In genomic region chr1:8127201-8127641, GRCh38 we compare ENCODE assay signal across 14 cellular contexts.
DNase-seq lines count a peak whose midpoint lies in the region; ATAC-seq and TF ChIP-seq lines count a peak whose summit lies in the region.
"Had no signal": no experiment of that assay in that cellular context is flagged by ENCODE, and none has a peak within 500 bp of the region (broad histone marks: within the 10 kb centered on the region; RNA-seq: fewer than 3 reads in every experiment).

No MANE protein-coding gene starts in this region.

- POLR2A ChIA-PET in WTC11 (lab: Charles Lee), result no interaction called here

- no peak overlapping the region for H2AFZ ChIP-seq in trophoblast cell (ENCODE audit: insufficient read depth, low read length, poor library complexity)

- H2BK12ac ChIP-seq in trophoblast cell (ENCODE audit: low read length), result peak overlapping the region; percentile 20

- no CpG with 5 or more reads among the region's 3 CpGs for WGBS in trophoblast cell (ENCODE audit: extremely low coverage, insufficient coverage, insufficient read length)

- no peak overlapping the region for H3K27ac Mint-ChIP-seq in WTC11

- H4K12ac ChIP-seq in trophoblast cell (ENCODE audit: low read depth, low read length), result no peak overlapping the region

- no peaks in the 10 kb centered on the region for H3K36me3 ChIP-seq in left ventricle myocardium inferior
- H3K36me3 ChIP-seq in trophoblast cell (ENCODE audit: control insufficient read depth in 1 of 2, insufficient read depth in 2 of 2, low read length in 2 of 2), result no peaks in the 10 kb centered on the region
- H3K36me3 ChIP-seq: heart left ventricle, suprapubic skin had no signal

- H3K9me3 Mint-ChIP-seq in WTC11, result peaks cover 34% of the 10 kb centered on the region

- DNase-seq in left ventricle myocardium superior, result no peak
- DNase-seq in left ventricle myocardium inferior, result no peak
- DNase-seq in fibroblast of mammary gland (ENCODE audit: low read depth), result peak; percentile 57
- peak; percentile 47 to 67 for DNase-seq in trophoblast cell
- no peak for DNase-seq in iPS-NIHi7 (ENCODE audit: extremely low spot score)
- DNase-seq in WTC11 (ENCODE audit: low spot score), result no peak
- DNase-seq: activated CD8-positive, alpha-beta memory T cell treated with anti-CD3 and anti-CD28 coated beads, Interleukin-2, amount 50 U/mL, for 48 hours; heart left ventricle; NCI-H1105; NCI-H446 treated with DMSO at 0.1 percent for 48 hours; SHP77 treated with DMSO at 0.1 percent for 48 hours had no signal

- H3K9me3 ChIP-seq in left ventricle myocardium inferior (replicated peaks) (peaks cover 10% of the 10 kb centered on the region), trophoblast cell (ENCODE audit: insufficient read depth, low read depth, low read length) (peaks cover 10% of the 10 kb centered on the region)
- H3K9me3 ChIP-seq: suprapubic skin had no signal

- no peaks in the 10 kb centered on the region for H3K4me1 ChIP-seq in left ventricle myocardium inferior
- peaks cover 16 to 18% of the 10 kb centered on the region in 2 experiments for H3K4me1 ChIP-seq in trophoblast cell (ENCODE audit: control insufficient read depth in 1 of 2, insufficient read depth in 2 of 2, low read length in 2 of 2)
- H3K4me1 ChIP-seq: suprapubic skin had no signal

- no peak overlapping the region for H3K9ac ChIP-seq in trophoblast cell (ENCODE audit: low read length)

- H3K4me3 ChIP-seq in left ventricle myocardium inferior (no peak overlapping the region), fibroblast of mammary gland (ENCODE audit: control insufficient read depth, low read depth, low read length) (no peak overlapping the region), trophoblast cell (ENCODE audit: low read depth, low read length) (no peak overlapping the region)
- H3K4me3 ChIP-seq: heart left ventricle, suprapubic skin had no signal

- no peak overlapping the region for H2BK5ac ChIP-seq in trophoblast cell (ENCODE audit: low read depth, low read length, poor library complexity)

- no peak overlapping the region for H2BK120ac ChIP-seq in trophoblast cell (ENCODE audit: insufficient read depth, low read length, poor library complexity)

- no peak overlapping the region for H3K27ac ChIP-seq in left ventricle myocardium inferior (replicated peaks)
- H3K27ac ChIP-seq in trophoblast cell (ENCODE audit: low read depth, low read length), result peak overlapping the region; percentile 24
- H3K27ac ChIP-seq: suprapubic skin had no signal

- H4K8ac ChIP-seq in trophoblast cell (ENCODE audit: low read depth, low read length), result no peak overlapping the region

- no peak overlapping the region for H3K23ac ChIP-seq in trophoblast cell (ENCODE audit: low read length)

- H2AK5ac ChIP-seq in trophoblast cell (ENCODE audit: low read length), result no peak overlapping the region

- H4K91ac ChIP-seq in trophoblast cell (ENCODE audit: low read depth, low read length), result no peak overlapping the region

- H3K36me3 Mint-ChIP-seq in WTC11, result peaks cover 32% of the 10 kb centered on the region

- no peak overlapping the region for H3K4ac ChIP-seq in trophoblast cell (ENCODE audit: low read depth, low read length)

- peaks cover 2% of the 10 kb centered on the region for H3K4me1 Mint-ChIP-seq in WTC11

- H3K4me2 ChIP-seq in trophoblast cell (ENCODE audit: low read length), result no peak overlapping the region

- H3K27me3 ChIP-seq in left ventricle myocardium inferior (ENCODE audit: low read depth), result no peaks in the 10 kb centered on the region
- no peaks in the 10 kb centered on the region for H3K27me3 ChIP-seq in trophoblast cell (ENCODE audit: insufficient read depth, low read length)
- H3K27me3 ChIP-seq: heart left ventricle, suprapubic skin had no signal

- H3K18ac ChIP-seq in trophoblast cell (ENCODE audit: low read length), result no peak overlapping the region

- no peak overlapping the region for H3K4me3 Mint-ChIP-seq in WTC11

- ATAC-seq in left ventricle myocardium superior (peak; percentile 30), GM18867 (IDR thresholded peaks at IDR 0.05; ENCODE audit: unreplicated experiment) (no peak), GM19463 (IDR thresholded peaks at IDR 0.05; ENCODE audit: unreplicated experiment) (no peak), WTC11 (no peak)

- no peak for TF ChIP-seq CTCF in left ventricle myocardium inferior (IDR thresholded peaks at IDR 0.05; ENCODE audit: borderline replicate concordance)
- TF ChIP-seq CTCF in fibroblast of mammary gland (conservative IDR thresholded peaks at IDR 0.05; ENCODE audit: control insufficient read depth, insufficient read depth, low read depth, low read length), result no peak
- TF ChIP-seq CTCF in WTC11 (IDR thresholded peaks at IDR 0.05), result no peak

- no peak overlapping the region for H3K14ac ChIP-seq in trophoblast cell (ENCODE audit: low read length)

- CTCF ChIA-PET in WTC11 (lab: Charles Lee), result no interaction called here

- H3K79me1 ChIP-seq in trophoblast cell (ENCODE audit: low read length), result peaks cover 22% of the 10 kb centered on the region

- intact Hi-C loops in left ventricle myocardium superior (cut with micrococcal nuclease) (no loop called here), left ventricle myocardium inferior (cut with micrococcal nuclease) (no loop called here)

- H3K27me3 Mint-ChIP-seq in WTC11 (ENCODE audit: low read depth), result no peaks in the 10 kb centered on the region; the same call in 1 of the 2 replicates

- peaks cover 3% of the 10 kb centered on the region for H3K79me2 ChIP-seq in trophoblast cell (ENCODE audit: control insufficient read depth, insufficient read depth, low read length, poor library complexity)

TF ChIP-seq in WTC11, 78 proteins besides CTCF, POLR2A, EP300 and RAD21:
- no peak for TF ChIP-seq IRF1 (CRISPR knock-in tag; IDR thresholded peaks at IDR 0.05)
- TF ChIP-seq ZBTB43 (CRISPR knock-in tag; IDR thresholded peaks at IDR 0.05), result no peak
- no peak for TF ChIP-seq STAT6 (CRISPR knock-in tag; conservative IDR thresholded peaks at IDR 0.05; ENCODE audit: low read depth)
- TF ChIP-seq TEAD1 (CRISPR knock-in tag; IDR thresholded peaks at IDR 0.05), result no peak
- TF ChIP-seq USF1 (CRISPR knock-in tag; IDR thresholded peaks at IDR 0.05), result no peak
- no peak for TF ChIP-seq JUN (CRISPR knock-in tag; IDR thresholded peaks at IDR 0.05)
- no peak for TF ChIP-seq NFE2L1 (CRISPR knock-in tag; IDR thresholded peaks at IDR 0.05)
- no peak for TF ChIP-seq HMGXB4 (CRISPR knock-in tag; IDR thresholded peaks at IDR 0.05)
- no peak for TF ChIP-seq OVOL2 (CRISPR knock-in tag; IDR thresholded peaks at IDR 0.05; ENCODE audit: borderline replicate concordance)

Comparison
In these comparisons a context has a peak if more than half of its experiments do, and no peak if none do; other contexts are left out.
1. DNase-seq: peak in fibroblast of mammary gland (single experiment) and trophoblast cell (2 of 2); none in left ventricle myocardium superior (single experiment), left ventricle myocardium inferior (single experiment), iPS-NIHi7 (single experiment) and WTC11 (single experiment).